Comparison of ENCODE assay signal across 8 cellular contexts in genomic region chr1:27602510-27603319, GRCh38. TPM values are rescaled to one million over a fixed set of nuclear protein-coding genes. Genes with fewer than 3 reads are reported as not detected.
DNase-seq lines count a peak whose midpoint lies in the region; ATAC-seq and TF ChIP-seq lines count a peak whose summit lies in the region.

No MANE protein-coding gene starts in this region.

- H3K79me1 ChIP-seq in H9 (ENCODE audit: insufficient read depth, low read depth, low read length, poor library complexity, severe bottlenecking) = peaks cover 2% of the 10 kb centered on the region

- H3K23me2 ChIP-seq in H9 (ENCODE audit: insufficient read length, low read depth, low read length, poor library complexity, severe bottlenecking) = peaks cover 6% of the 10 kb centered on the region

- H2AFZ ChIP-seq in H9 (ENCODE audit: low read length) = no peak overlapping the region

- peak overlapping the region; percentile 89 to 91 for H3K4me3 Mint-ChIP-seq in H9
- peak overlapping the region; percentile 92 for H3K4me3 Mint-ChIP-seq in WTC11
- peak overlapping the region; percentile 96 for H3K4me3 Mint-ChIP-seq in endothelial cell (ENCODE audit: unreplicated experiment)

- H3K9me3 Mint-ChIP-seq in H9 (no peaks in the 10 kb centered on the region), WTC11 (no peaks in the 10 kb centered on the region), endothelial cell (ENCODE audit: unreplicated experiment) (no peaks in the 10 kb centered on the region)

- ATAC-seq in WTC11 = no peak

- no peak for DNase-seq in AG09309 (ENCODE audit: low read depth)
- no peak for DNase-seq in H9
- peak; percentile 53 for DNase-seq in WTC11 (ENCODE audit: low spot score)
- peak; percentile 55 for DNase-seq in endothelial cell (ENCODE audit: low spot score)
- no peak for DNase-seq in dedifferentiated amniotic fluid mesenchymal stem cell (ENCODE audit: extremely low spot score)
- no peak for DNase-seq in NCI-H2029 (lab: John Stamatoyannopoulos, UW)
- no peak for DNase-seq in putamen (ENCODE audit: low spot score)

- H3K14ac ChIP-seq in H9 (ENCODE audit: insufficient read depth, low read length) = no peak overlapping the region; the same call in 1 of the 2 replicates

- H3K27me3 ChIP-seq in H9 (ENCODE audit: insufficient read depth, low read length) (no peaks in the 10 kb centered on the region; the same call in 1 of the 2 replicates), mononuclear cell (ENCODE audit: insufficient read depth, low read length) (no peaks in the 10 kb centered on the region)

- H2BK15ac ChIP-seq in H9 (ENCODE audit: low read depth, low read length) = no peak overlapping the region

- no peak overlapping the region for H3K4ac ChIP-seq in H9 (ENCODE audit: low read depth, low read length)

- H4K8ac ChIP-seq in H9 (replicated peaks; ENCODE audit: insufficient read length, low read depth, low read length) = no peak overlapping the region

- H3K56ac ChIP-seq in H9 (ENCODE audit: insufficient read length, low read depth, low read length) = no peak overlapping the region

- POLR2A ChIA-PET in WTC11 (lab: Charles Lee) = interaction anchor here (0.6 to 6.5 kb wide), 6 partner anchors 28 to 186 kb away, joined by 4 to 33 read pairs (median 5); no protein-coding TSS in a partner anchor

- H3K27me3 Mint-ChIP-seq in H9 (ENCODE audit: low read depth) (peaks cover 2% of the 10 kb centered on the region), WTC11 (ENCODE audit: low read depth) (no peaks in the 10 kb centered on the region; the same call in 1 of the 2 replicates), endothelial cell (ENCODE audit: unreplicated experiment) (peaks cover 9% of the 10 kb centered on the region)

- H4K91ac ChIP-seq in H9 (ENCODE audit: insufficient read length, low read depth, low read length) = no peak overlapping the region

- H3K79me2 ChIP-seq in H9 (ENCODE audit: insufficient read depth, low read length) = peaks cover 11% of the 10 kb centered on the region; the same call in 1 of the 2 replicates

- H4K20me1 ChIP-seq in H9 (ENCODE audit: control insufficient read depth, insufficient read depth, insufficient read length) = no peaks in the 10 kb centered on the region

- H3K23ac ChIP-seq in H9 (ENCODE audit: insufficient read length, low read depth, low read length) = no peak overlapping the region

- H3K27ac ChIP-seq in H9 (ENCODE audit: insufficient read length, low read depth, low read length) = no peak overlapping the region

- no peak overlapping the region for H2BK5ac ChIP-seq in H9 (ENCODE audit: insufficient read length, low read length)

- no peak overlapping the region for H4K5ac ChIP-seq in H9 (ENCODE audit: insufficient read length, low read depth, low read length)

- H3K4me1 ChIP-seq in H9 (ENCODE audit: insufficient read depth, low read length) = peaks cover 25% of the 10 kb centered on the region
- H3K4me1 ChIP-seq in mononuclear cell (ENCODE audit: insufficient read depth, low read length) = peaks cover 56% of the 10 kb centered on the region

- H3K9me3 ChIP-seq in H9 (ENCODE audit: control insufficient read depth, low read depth, low read length) (no peaks in the 10 kb centered on the region), mononuclear cell (ENCODE audit: low read depth, low read length) (no peaks in the 10 kb centered on the region)

- CTCF ChIA-PET in WTC11 (lab: Charles Lee) = interaction anchor here (0.5 to 13.6 kb wide), 17 partner anchors 11 to 270 kb away, joined by 3 to 376 read pairs (median 8); partner anchors contain the start of genes CD164L2 and WASF2

- H2BK20ac ChIP-seq in H9 (ENCODE audit: low read depth, low read length, poor library complexity, severe bottlenecking) = no peak overlapping the region

- no peak overlapping the region for H3K9ac ChIP-seq in H9 (ENCODE audit: extremely low read depth, insufficient read length, low read length)

- H3T11ph ChIP-seq in H9 (ENCODE audit: low read length) = no peak overlapping the region

- H3K4me3 ChIP-seq in AG09309 (ENCODE audit: control insufficient read depth, low read depth, low read length) = peak overlapping the region; percentile 80
- peak overlapping the region; percentile 55 for H3K4me3 ChIP-seq in mononuclear cell (ENCODE audit: low read length)

- peaks cover 64 to 71% of the 10 kb centered on the region in 2 experiments for H3K4me1 Mint-ChIP-seq in H9
- peaks cover 59% of the 10 kb centered on the region for H3K4me1 Mint-ChIP-seq in WTC11
- peaks cover 54% of the 10 kb centered on the region for H3K4me1 Mint-ChIP-seq in endothelial cell (ENCODE audit: unreplicated experiment)

- WGBS in H9 (ENCODE audit: extremely low coverage, insufficient read length, low lambda C conversion rate) = no CpG with 5 or more reads among the region's 55 CpGs

- TF ChIP-seq CTCF in AG09309 (IDR thresholded peaks at IDR 0.05; ENCODE audit: control insufficient read depth, insufficient read depth, low read depth, low read length, missing control alignments) (no peak), H9 (conservative IDR thresholded peaks at IDR 0.05) (no peak), WTC11 (IDR thresholded peaks at IDR 0.05) (no peak), endothelial cell (IDR thresholded peaks at IDR 0.05; ENCODE audit: unreplicated experiment) (no peak)

- peaks cover 0 to 1% (median 0%) of the 10 kb centered on the region in 3 experiments; a peak in 1 of 7 replicates for H3K36me3 Mint-ChIP-seq in H9 (ENCODE audit: insufficient read depth in 1 of 3, low read depth in 3 of 3)
- no peaks in the 10 kb centered on the region for H3K36me3 Mint-ChIP-seq in WTC11
- H3K36me3 Mint-ChIP-seq in endothelial cell (ENCODE audit: low read depth, unreplicated experiment) = peaks cover 2% of the 10 kb centered on the region

- H2BK12ac ChIP-seq in H9 (ENCODE audit: insufficient read length, low read depth, low read length) = no peak overlapping the region

- H3K27ac Mint-ChIP-seq in H9 (peak overlapping the region in 2 of 3 experiments; percentile 48 to 57; a peak in 2 of 7 replicates), WTC11 (0 out of 2 replicates have a peak overlapping the region, but pooled peaks have one; percentile 36), endothelial cell (ENCODE audit: unreplicated experiment) (peak overlapping the region; percentile 24)

- H2BK120ac ChIP-seq in H9 (ENCODE audit: low read depth, low read length, poor library complexity, severe bottlenecking) = no peak overlapping the region

- H2AK5ac ChIP-seq in H9 (ENCODE audit: insufficient read length, low read length) = no peak overlapping the region

- H3K18ac ChIP-seq in H9 (ENCODE audit: insufficient read length, low read depth, low read length) = no peak overlapping the region

- peak overlapping the region; percentile 76 for H3K4me2 ChIP-seq in H9 (ENCODE audit: insufficient read depth, insufficient read length, low read length)

TF ChIP-seq in WTC11, 78 proteins besides CTCF, POLR2A, EP300 and RAD21:
- TF ChIP-seq, protein P1, sequence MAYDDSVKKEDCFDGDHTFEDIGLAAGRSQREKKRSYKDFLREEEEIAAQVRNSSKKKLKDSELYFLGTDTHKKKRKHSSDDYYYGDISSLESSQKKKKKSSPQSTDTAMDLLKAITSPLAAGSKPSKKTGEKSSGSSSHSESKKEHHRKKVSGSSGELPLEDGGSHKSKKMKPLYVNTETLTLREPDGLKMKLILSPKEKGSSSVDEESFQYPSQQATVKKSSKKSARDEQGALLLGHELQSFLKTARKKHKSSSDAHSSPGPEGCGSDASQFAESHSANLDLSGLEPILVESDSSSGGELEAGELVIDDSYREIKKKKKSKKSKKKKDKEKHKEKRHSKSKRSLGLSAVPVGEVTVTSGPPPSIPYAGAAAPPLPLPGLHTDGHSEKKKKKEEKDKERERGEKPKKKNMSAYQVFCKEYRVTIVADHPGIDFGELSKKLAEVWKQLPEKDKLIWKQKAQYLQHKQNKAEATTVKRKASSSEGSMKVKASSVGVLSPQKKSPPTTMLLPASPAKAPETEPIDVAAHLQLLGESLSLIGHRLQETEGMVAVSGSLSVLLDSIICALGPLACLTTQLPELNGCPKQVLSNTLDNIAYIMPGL (CRISPR knock-in tag; IDR thresholded peaks at IDR 0.05) = 0 out of 2 replicates have a peak, but pooled peaks have one; percentile 28
- TF ChIP-seq, protein P2, sequence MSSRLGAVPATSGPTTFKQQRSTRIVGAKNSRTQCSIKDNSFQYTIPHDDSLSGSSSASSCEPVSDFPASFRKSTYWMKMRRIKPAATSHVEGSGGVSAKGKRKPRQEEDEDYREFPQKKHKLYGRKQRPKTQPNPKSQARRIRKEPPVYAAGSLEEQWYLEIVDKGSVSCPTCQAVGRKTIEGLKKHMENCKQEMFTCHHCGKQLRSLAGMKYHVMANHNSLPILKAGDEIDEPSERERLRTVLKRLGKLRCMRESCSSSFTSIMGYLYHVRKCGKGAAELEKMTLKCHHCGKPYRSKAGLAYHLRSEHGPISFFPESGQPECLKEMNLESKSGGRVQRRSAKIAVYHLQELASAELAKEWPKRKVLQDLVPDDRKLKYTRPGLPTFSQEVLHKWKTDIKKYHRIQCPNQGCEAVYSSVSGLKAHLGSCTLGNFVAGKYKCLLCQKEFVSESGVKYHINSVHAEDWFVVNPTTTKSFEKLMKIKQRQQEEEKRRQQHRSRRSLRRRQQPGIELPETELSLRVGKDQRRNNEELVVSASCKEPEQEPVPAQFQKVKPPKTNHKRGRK (CRISPR knock-in tag; IDR thresholded peaks at IDR 0.05; ENCODE audit: borderline replicate concordance) = no peak
- TF ChIP-seq ZNF423 (CRISPR knock-in tag; IDR thresholded peaks at IDR 0.05) = peak; percentile 66; the same call in 1 of the 2 replicates
- TF ChIP-seq SP1 (CRISPR knock-in tag; conservative IDR thresholded peaks at IDR 0.05) = 0 out of 2 replicates have a peak, but pooled peaks have one; percentile 34

RNA-seq across cellular contexts. Expression of gene AHDC1, which starts 1.2 kb away (rescaled TPM):
- total RNA-seq in H9 (2021) = 23.7 and 29.4 TPM in 2 replicates
- 31.6 to 49.0 TPM (median 32.6 TPM) in 3 replicates for total RNA-seq in WTC11 (2021)
- 48.0 TPM for total RNA-seq in endothelial cell (ENCODE audit: unreplicated experiment)
- 3.3 TPM for total RNA-seq in mononuclear cell

RNA-seq across cellular contexts. Expression of gene FGR, which starts 32.3 kb away (rescaled TPM):
- 0.15 TPM in 1 of 2 replicates, not detected in the other for total RNA-seq in H9 (2021)
- 0.30 to 0.77 TPM (median 0.46 TPM) in 3 replicates for total RNA-seq in WTC11 (2021)
- 0.46 TPM for total RNA-seq in endothelial cell (ENCODE audit: unreplicated experiment)
- total RNA-seq in mononuclear cell = 123 TPM

Comparison
In these comparisons a context has a peak if more than half of its experiments do, and no peak if none do; other contexts are left out.
1. DNase-seq: peak in WTC11 (single experiment) and endothelial cell (single experiment); none in AG09309 (single experiment), H9 (single experiment), dedifferentiated amniotic fluid mesenchymal stem cell (single experiment), NCI-H2029 (single experiment) and putamen (single experiment).
2. RNA of gene FGR, which starts 32.3 kb away (total RNA-seq): 123 TPM in mononuclear cell (single experiment); 0.30 to 0.77 TPM in WTC11, 0.46 TPM in endothelial cell (single experiment) and 0.15 TPM in H9; every median in the first group is over 10 times any median in the second.
3. Peak in every context shown above with its lines, with median percentiles within 50 percentile points of each other: H3K27ac Mint-ChIP-seq and H3K4me3 Mint-ChIP-seq.